In genomic region chr2:60707750-60708371, GRCh38 we compare ENCODE assay signal across 8 cellular contexts. TPM values are rescaled to one million over a fixed set of nuclear protein-coding genes. Genes with fewer than 3 reads are reported as not detected.
A peak's percentile ranks its signal among the peaks of the same experiment; 100 is the strongest.
DNase-seq lines count a peak whose midpoint lies in the region; ATAC-seq and TF ChIP-seq lines count a peak whose summit lies in the region.

No MANE protein-coding gene starts in this region.

- intact Hi-C loops in posterior cingulate gyrus (cut with DNase I): loop anchor here (2.0 kb wide), 1 partner anchor 291 kb away; no protein-coding TSS in a partner anchor

- H3K4me1 ChIP-seq in NT2/D1 (ENCODE audit: insufficient read depth, insufficient read length) (no peaks in the 10 kb centered on the region), lung (ENCODE audit: control insufficient read depth in 2 of 2, insufficient read depth in 2 of 2, low read length in 2 of 2) (no peaks in the 10 kb centered on the region)

- H3K9ac ChIP-seq in NT2/D1 (ENCODE audit: insufficient read length, low read depth): no peak overlapping the region

- TF ChIP-seq CTCF in chondrocyte (IDR thresholded peaks at IDR 0.05): peak; percentile 87
- TF ChIP-seq CTCF in lung (IDR thresholded peaks at IDR 0.05; ENCODE audit: control extremely low read depth, extremely low read depth): peak; percentile 48

- DNase-seq in D341Med (ENCODE audit: low spot score): peak; percentile 42
- peak; percentile 21 for DNase-seq in HCEC 1CT
- peak; percentile 16 for DNase-seq in NT2/D1 (ENCODE audit: low read depth, low spot score)
- DNase-seq in chondrocyte (ENCODE audit: low spot score): no peak
- no peak for DNase-seq in lung (ENCODE audit: low spot score)
- no peak for DNase-seq in posterior cingulate gyrus

- H3K4me1 Mint-ChIP-seq in chondrocyte (ENCODE audit: low read depth): peaks cover 4% of the 10 kb centered on the region

- no peak overlapping the region for H3K4me3 Mint-ChIP-seq in chondrocyte (ENCODE audit: unreplicated experiment)

- no peaks in the 10 kb centered on the region for H3K36me3 ChIP-seq in NT2/D1 (ENCODE audit: insufficient read depth, insufficient read length, low read length)
- no peaks in the 10 kb centered on the region for H3K36me3 ChIP-seq in lung (ENCODE audit: control insufficient read depth in 2 of 2, insufficient read depth in 2 of 2, low read length in 2 of 2)

- WGBS in lung, 2 donors: 54 to 63% methylated on average over 11 of the region's 11 CpGs

- peaks cover 4% of the 10 kb centered on the region for H3K27me3 Mint-ChIP-seq in chondrocyte (ENCODE audit: low read depth)

- H3K4me3 ChIP-seq in NT2/D1 (ENCODE audit: insufficient read length, low read depth): no peak overlapping the region
- H3K4me3 ChIP-seq in lung: no peak overlapping the region

- ATAC-seq in lung (ENCODE audit: insufficient read depth, low FRiP score): no peak
- ATAC-seq in GM21526 (IDR thresholded peaks at IDR 0.05; ENCODE audit: low FRiP score, unreplicated experiment): no peak
- no peak for ATAC-seq in GM21381 (IDR thresholded peaks at IDR 0.05; ENCODE audit: unreplicated experiment)

- H3K27ac Mint-ChIP-seq in chondrocyte (ENCODE audit: unreplicated experiment): no peak overlapping the region

- no peaks in the 10 kb centered on the region for H3K36me3 Mint-ChIP-seq in chondrocyte (ENCODE audit: low read depth)

- no peaks in the 10 kb centered on the region for H3K9me3 Mint-ChIP-seq in chondrocyte (ENCODE audit: low read depth)

- no peaks in the 10 kb centered on the region for H3K9me3 ChIP-seq in NT2/D1 (ENCODE audit: insufficient read depth, low read length)
- no peaks in the 10 kb centered on the region for H3K9me3 ChIP-seq in lung (ENCODE audit: control insufficient read depth in 2 of 2, insufficient read depth in 1 of 2, low read length in 1 of 2)

- H3K27me3 ChIP-seq in NT2/D1 (ENCODE audit: insufficient read depth, insufficient read length) (no peaks in the 10 kb centered on the region), lung (ENCODE audit: control insufficient read depth, insufficient read depth) (no peaks in the 10 kb centered on the region)

- H3K27ac ChIP-seq in lung (ENCODE audit: low read depth in 1 of 2, low read length in 1 of 2): no peak overlapping the region

RNA-seq across cellular contexts. Expression of gene PAPOLG, which starts 48.2 kb away (rescaled TPM):
- total RNA-seq in chondrocyte (10.0 to 13.2 TPM (median 12.7 TPM) in 3 replicates), lung (10 to 100 TPM in 1 of 2 donors, 1 to 10 TPM in 1; 7.7 to 26.2 TPM)
- 1 to 10 TPM; 5.9 to 6.0 TPM for polyA plus RNA-seq in lung

Comparison
In these comparisons a context has a peak if more than half of its experiments do, and no peak if none do; other contexts are left out.
1. DNase-seq: peak in D341Med (single experiment), HCEC 1CT (single experiment) and NT2/D1 (single experiment); none in chondrocyte (single experiment), lung (single experiment) and posterior cingulate gyrus (0 of 10).